In genomic region chr5:171954721-171955120, GRCh38 we compare ENCODE assay signal across 15 cellular contexts. TPM values are rescaled to one million over a fixed set of nuclear protein-coding genes. Genes with fewer than 3 reads are reported as not detected.
DNase-seq lines count a peak whose midpoint lies in the region; ATAC-seq and TF ChIP-seq lines count a peak whose summit lies in the region.
"Had no signal": no experiment of that assay in that cellular context is flagged by ENCODE, and none has a peak within 500 bp of the region (broad histone marks: within the 10 kb centered on the region; RNA-seq: fewer than 3 reads in every experiment).

No MANE protein-coding gene starts in this region.

- H3K36me3 Mint-ChIP-seq in WTC11 = no peaks in the 10 kb centered on the region

- TF ChIP-seq CTCF in 22Rv1 (IDR thresholded peaks at IDR 0.05) (no peak), body of pancreas (IDR thresholded peaks at IDR 0.05) (no peak), hepatocyte (IDR thresholded peaks at IDR 0.05; ENCODE audit: poor library complexity) (no peak), WTC11 (IDR thresholded peaks at IDR 0.05) (no peak)

- no peak overlapping the region for H3K27ac Mint-ChIP-seq in WTC11

- H3K27me3 Mint-ChIP-seq in WTC11 (ENCODE audit: low read depth) = no peaks in the 10 kb centered on the region

- no peaks in the 10 kb centered on the region for H3K9me2 ChIP-seq in hepatocyte (replicated peaks; ENCODE audit: insufficient read depth)

- no peak overlapping the region for H2AFZ ChIP-seq in hepatocyte

- peaks cover 99% of the 10 kb centered on the region for H3K79me2 ChIP-seq in hepatocyte

- no peaks in the 10 kb centered on the region for H3K9me3 ChIP-seq in body of pancreas
- no peaks in the 10 kb centered on the region for H3K9me3 ChIP-seq in hepatocyte (ENCODE audit: low read depth)
- H3K9me3 ChIP-seq: Caco-2, neutrophil, testis had no signal

- no peak for TF ChIP-seq POLR2A in body of pancreas (IDR thresholded peaks at IDR 0.05)

- H3K36me3 ChIP-seq in body of pancreas (replicated peaks in 1 of 2; ENCODE audit: insufficient read depth in 1 of 2, low read depth in 2 of 2) (no peaks in the 10 kb centered on the region), hepatocyte (replicated peaks; ENCODE audit: insufficient read depth, low read depth) (no peaks in the 10 kb centered on the region)
- H3K36me3 ChIP-seq: neutrophil had no signal

- 3 to 7% methylated on average over 1 of the region's 1 CpG for WGBS in body of pancreas, 2 donors
- WGBS in hepatocyte (ENCODE audit: low lambda C conversion rate, missing lambda C conversion rate) = 29% methylated on average over 1 of the region's 1 CpG

- H3K4me3 ChIP-seq in body of pancreas (no peak overlapping the region), hepatocyte (no peak overlapping the region)
- H3K4me3 ChIP-seq: lung, testis had no signal

- no peaks in the 10 kb centered on the region for H3K9me3 Mint-ChIP-seq in WTC11

- H3K27me3 ChIP-seq in body of pancreas (no peaks in the 10 kb centered on the region), hepatocyte (no peaks in the 10 kb centered on the region)
- H3K27me3 ChIP-seq: neutrophil, testis had no signal

- H4K20me1 ChIP-seq in hepatocyte (ENCODE audit: insufficient read depth, poor library complexity, severe bottlenecking) = peaks cover 70% of the 10 kb centered on the region

- H3K27ac ChIP-seq in 22Rv1 (peak overlapping the region; percentile 38; the same call in 1 of the 2 replicates), body of pancreas (peak overlapping the region; percentile 22 to 75 (median 72)), hepatocyte (peak overlapping the region; percentile 20)
- H3K27ac ChIP-seq: neutrophil, testis had no signal

- H3K4me2 ChIP-seq in hepatocyte = peak overlapping the region; percentile 4

- DNase-seq in HS-27A (ENCODE audit: low read depth) (peak; percentile 23), body of pancreas (no peak), hepatocyte (ENCODE audit: low spot score) (no peak), WTC11 (ENCODE audit: low spot score) (no peak), NCI-H1694 (lab: John Stamatoyannopoulos, UW) (no peak), GM19238 (ENCODE audit: insufficient read length, low spot score) (no peak)
- DNase-seq: activated CD4-positive, alpha-beta T cell treated with anti-CD3 and anti-CD28 coated beads, Interleukin-2, amount 50 U/mL, for 1 hour; Caco-2; caudate nucleus; T-helper 2 cell; testis had no signal

- POLR2A ChIA-PET in WTC11 (lab: Charles Lee) = interaction anchor here (1.5 kb wide), 1 partner anchor 52 kb away, joined by 6 read pairs; the partner anchor contains the start of gene FBXW11

- H3K4me3 Mint-ChIP-seq in WTC11 = no peak overlapping the region

- ATAC-seq in body of pancreas (peak; percentile 39), GM18858 (IDR thresholded peaks at IDR 0.05; ENCODE audit: unreplicated experiment) (no peak), WTC11 (no peak)

- intact Hi-C loops in body of pancreas (cut with DNase I) = no loop called here

- H3K4me1 ChIP-seq in body of pancreas (peaks cover 76% of the 10 kb centered on the region), hepatocyte (ENCODE audit: insufficient read depth) (peaks cover 35% of the 10 kb centered on the region)

- H3K4me1 Mint-ChIP-seq in WTC11 = peaks cover 55% of the 10 kb centered on the region

- CTCF ChIA-PET in WTC11 (lab: Charles Lee) = no interaction called here

TF ChIP-seq in WTC11, 78 proteins besides CTCF, POLR2A, EP300 and RAD21 (continues in another document):
- TF ChIP-seq ZNF281 (CRISPR knock-in tag; IDR thresholded peaks at IDR 0.05) (no peak), ESRRA (CRISPR knock-in tag; IDR thresholded peaks at IDR 0.05; ENCODE audit: borderline replicate concordance) (no peak), ZNF232 (CRISPR knock-in tag; IDR thresholded peaks at IDR 0.05) (no peak), E2F5 (CRISPR knock-in tag; IDR thresholded peaks at IDR 0.05) (no peak), GABPB1 (CRISPR knock-in tag; IDR thresholded peaks at IDR 0.05) (no peak), TEAD1 (CRISPR knock-in tag; IDR thresholded peaks at IDR 0.05) (no peak), ZBTB21 (CRISPR knock-in tag; IDR thresholded peaks at IDR 0.05; ENCODE audit: borderline replicate concordance) (no peak), ZNF121 (CRISPR knock-in tag; IDR thresholded peaks at IDR 0.05) (no peak), RORB (CRISPR knock-in tag; IDR thresholded peaks at IDR 0.05) (no peak), ERG (CRISPR knock-in tag; IDR thresholded peaks at IDR 0.05) (no peak), IRF2 (CRISPR knock-in tag; IDR thresholded peaks at IDR 0.05; ENCODE audit: borderline replicate concordance, low read depth) (no peak), FOXK1 (CRISPR knock-in tag; IDR thresholded peaks at IDR 0.05) (no peak)
- TF ChIP-seq, protein P1, sequence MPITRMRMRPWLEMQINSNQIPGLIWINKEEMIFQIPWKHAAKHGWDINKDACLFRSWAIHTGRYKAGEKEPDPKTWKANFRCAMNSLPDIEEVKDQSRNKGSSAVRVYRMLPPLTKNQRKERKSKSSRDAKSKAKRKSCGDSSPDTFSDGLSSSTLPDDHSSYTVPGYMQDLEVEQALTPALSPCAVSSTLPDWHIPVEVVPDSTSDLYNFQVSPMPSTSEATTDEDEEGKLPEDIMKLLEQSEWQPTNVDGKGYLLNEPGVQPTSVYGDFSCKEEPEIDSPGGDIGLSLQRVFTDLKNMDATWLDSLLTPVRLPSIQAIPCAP (CRISPR knock-in tag; IDR thresholded peaks at IDR 0.05) = no peak
- TF ChIP-seq, protein P2, sequence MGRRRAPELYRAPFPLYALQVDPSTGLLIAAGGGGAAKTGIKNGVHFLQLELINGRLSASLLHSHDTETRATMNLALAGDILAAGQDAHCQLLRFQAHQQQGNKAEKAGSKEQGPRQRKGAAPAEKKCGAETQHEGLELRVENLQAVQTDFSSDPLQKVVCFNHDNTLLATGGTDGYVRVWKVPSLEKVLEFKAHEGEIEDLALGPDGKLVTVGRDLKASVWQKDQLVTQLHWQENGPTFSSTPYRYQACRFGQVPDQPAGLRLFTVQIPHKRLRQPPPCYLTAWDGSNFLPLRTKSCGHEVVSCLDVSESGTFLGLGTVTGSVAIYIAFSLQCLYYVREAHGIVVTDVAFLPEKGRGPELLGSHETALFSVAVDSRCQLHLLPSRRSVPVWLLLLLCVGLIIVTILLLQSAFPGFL (CRISPR knock-in tag; IDR thresholded peaks at IDR 0.05; ENCODE audit: borderline replicate concordance) = no peak

RNA-seq across cellular contexts. Expression of gene FBXW11, which starts 51.7 kb away (rescaled TPM):
- total RNA-seq in body of pancreas = 10 to 100 TPM; 29.0 to 64.6 TPM
- total RNA-seq in hepatocyte = 73.4 and 74.2 TPM in 2 replicates
- 26.7 and 38.0 TPM in 2 replicates for polyA plus RNA-seq in hepatocyte
- 48.4 to 52.2 TPM (median 51.2 TPM) in 3 replicates for total RNA-seq in WTC11 (2021)

Comparison
In these comparisons a context has a peak if more than half of its experiments do, and no peak if none do; other contexts are left out.
1. H3K27ac ChIP-seq: peak in every context shown above with its lines; median percentile 72 in body of pancreas; 38 in 22Rv1; 20 in hepatocyte.